Comparison of ENCODE assay signal across 35 cellular contexts in genomic region chr11:94010136-94010535, GRCh38. TPM values are rescaled to one million over a fixed set of nuclear protein-coding genes. Genes with fewer than 3 reads are reported as not detected.
"Had no signal": no experiment of that assay in that cellular context is flagged by ENCODE, and none has a peak within 500 bp of the region (broad histone marks: within the 10 kb centered on the region; RNA-seq: fewer than 3 reads in every experiment).

No MANE protein-coding gene starts in this region.

- H3K9me3 ChIP-seq: adrenal gland, esophagus muscularis mucosa, gastroesophageal sphincter had no signal

- H3K4me1 ChIP-seq: adrenal gland, esophagus muscularis mucosa, gastroesophageal sphincter, heart right ventricle had no signal

- H3K27me3 ChIP-seq: adrenal gland, esophagus muscularis mucosa, hepatocyte had no signal

- H2AFZ ChIP-seq: hepatocyte had no signal

- DNase-seq: activated CD4-positive, alpha-beta memory T cell treated with anti-CD3 and anti-CD28 coated beads for 36 hours; activated CD4-positive, alpha-beta T cell treated with anti-CD3 and anti-CD28 coated beads for 36 hours; activated CD4-positive, alpha-beta T cell treated with anti-CD3 and anti-CD28 coated beads, Interleukin-2, amount 10 ng/mL, durations not matched to agents 24 days and 14 days; activated CD4-positive, CD25-positive, alpha-beta regulatory T cell; activated CD4-positive, CD25-positive, alpha-beta regulatory T cell treated with anti-CD3 and anti-CD28 coated beads, Interleukin-2, amount 50 U/mL, for 72 hours; activated CD8-positive, alpha-beta memory T cell treated with anti-CD3 and anti-CD28 coated beads, Interleukin-2, amount 10 ng/mL, durations not matched to agents 7 days and 5 days; activated CD8-positive, alpha-beta memory T cell treated with anti-CD3 and anti-CD28 coated beads, Interleukin-2, amount 50 U/mL, for 4 hours; activated CD8-positive, alpha-beta T cell treated with anti-CD3 and anti-CD28 coated beads, Interleukin-2, amount 10 ng/mL, durations not matched to agents 7 days and 5 days; activated effector memory CD4-positive, alpha-beta T cell treated with anti-CD3 and anti-CD28 coated beads, Interleukin-2, amount 50 U/mL, for 16 hours; activated naive CD4-positive, alpha-beta T cell treated with anti-CD3 and anti-CD28 coated beads for 36 hours; activated naive CD8-positive, alpha-beta T cell treated with anti-CD3 and anti-CD28 coated beads for 36 hours; activated naive CD8-positive, alpha-beta T cell treated with anti-CD3 and anti-CD28 coated beads, Interleukin-2, amount 50 U/mL, for 24 hours; activated T-cell treated with anti-CD3 and anti-CD28 coated beads, Interleukin-2, amount 50 U/mL, for 1 hour; activated T-cell treated with anti-CD3 and anti-CD28 coated beads, Interleukin-2, amount 50 U/mL, for 48 hours; adrenal gland; amygdala; aorta; caudate nucleus; cortex of kidney; dermis blood vessel endothelial cell; effector CD4-positive, alpha-beta T cell; effector memory CD8-positive, alpha-beta T cell; foreskin melanocyte; heart right ventricle; T-helper 1 cell; T-helper 17 cell had no signal

- H3K36me3 ChIP-seq: adrenal gland, esophagus muscularis mucosa, gastroesophageal sphincter, heart right ventricle had no signal

- H3K27ac ChIP-seq: adrenal gland, esophagus muscularis mucosa, gastroesophageal sphincter, heart right ventricle, hepatocyte had no signal

- H3K79me2 ChIP-seq: hepatocyte had no signal

- H3K4me3 ChIP-seq: adrenal gland, esophagus muscularis mucosa, gastroesophageal sphincter, heart right ventricle, hepatocyte had no signal

- ATAC-seq: activated CD4-positive, alpha-beta T cell treated with anti-CD3 and anti-CD28 coated beads for 36 hours; activated CD8-positive, alpha-beta memory T cell treated with anti-CD3 and anti-CD28 coated beads, Interleukin-2, amount 10 ng/mL, durations not matched to agents 7 days and 5 days; activated CD8-positive, alpha-beta T cell treated with anti-CD3 and anti-CD28 coated beads, Interleukin-2, amount 10 ng/mL, durations not matched to agents 7 days and 5 days; activated naive CD8-positive, alpha-beta T cell treated with anti-CD3 and anti-CD28 coated beads, Interleukin-2, amount 50 U/mL, for 24 hours; effector memory CD8-positive, alpha-beta T cell; gastroesophageal sphincter; heart right ventricle; T-helper 17 cell had no signal

- H3K4me2 ChIP-seq: hepatocyte had no signal

RNA-seq across cellular contexts. Expression of gene HEPHL1, which starts 11.0 kb away (rescaled TPM):
- total RNA-seq: activated CD4-positive, alpha-beta memory T cell treated with anti-CD3 and anti-CD28 coated beads for 36 hours; activated CD4-positive, alpha-beta T cell treated with anti-CD3 and anti-CD28 coated beads for 36 hours; activated CD4-positive, alpha-beta T cell treated with anti-CD3 and anti-CD28 coated beads, Interleukin-2, amount 10 ng/mL, durations not matched to agents 24 days and 14 days; activated CD8-positive, alpha-beta memory T cell treated with anti-CD3 and anti-CD28 coated beads for 36 hours; activated CD8-positive, alpha-beta memory T cell treated with anti-CD3 and anti-CD28 coated beads, Interleukin-2, amount 10 ng/mL, durations not matched to agents 7 days and 5 days; activated CD8-positive, alpha-beta T cell treated with anti-CD3 and anti-CD28 coated beads, Interleukin-2, amount 10 ng/mL, durations not matched to agents 7 days and 5 days; activated naive CD4-positive, alpha-beta T cell treated with anti-CD3 and anti-CD28 coated beads for 36 hours; activated naive CD8-positive, alpha-beta T cell treated with anti-CD3 and anti-CD28 coated beads for 36 hours; activated T-helper 1 cell treated with anti-CD3 and anti-CD28 coated beads, Interleukin-12 subunit alpha, Interleukin-12 subunit beta, Interleukin-2, Interleukin-4 antibody, amounts not matched to agents 30 ng/mL and 10 ng/mL and 1 ng/mL, durations not matched to agents 14 hours and 24 hours and 36 hours; activated T-helper 2 cell treated with anti-CD3 and anti-CD28 coated beads, Interferon-gamma antibody, Interleukin-2, Interleukin-4, amounts not matched to agents 10 μg/mL and 5 μg/mL and 100 μg/mL, durations not matched to agents 14 hours and 24 hours and 36 hours; adrenal gland; chondrocyte; dermis blood vessel endothelial cell; epithelial cell of proximal tubule; glomerular endothelial cell; heart right ventricle; T-helper 17 cell had no signal
- polyA plus RNA-seq: adrenal gland, heart right ventricle had no signal
